In genomic region chr15:75455424-75455981, GRCh38 we compare ENCODE assay signal across 8 cellular contexts. TPM values are rescaled to one million over a fixed set of nuclear protein-coding genes. Genes with fewer than 3 reads are reported as not detected.
DNase-seq lines count a peak whose midpoint lies in the region; ATAC-seq and TF ChIP-seq lines count a peak whose summit lies in the region.

No MANE protein-coding gene starts in this region.

- H3K27ac ChIP-seq in KOPT-K1 (ENCODE audit: low read depth, low read length, poor library complexity, severe bottlenecking): peak overlapping the region; percentile 97

- peaks cover 24 to 25% of the 10 kb centered on the region in 2 donors for H3K4me1 Mint-ChIP-seq in natural killer cell treated with Interleukin-12 subunit alpha and Interleukin-12 subunit beta and Interleukin-15 and Interleukin-18, amount 100 ng/mL, for 72 hours (ENCODE audit: low read depth in 2 of 2)

- DNase-seq in DMS153 (lab: John Stamatoyannopoulos, UW) (peak; percentile 9), SHP77 treated with DMSO at 0.1 percent for 48 hours (lab: John Stamatoyannopoulos, UW) (peak; percentile 61), activated gamma-delta T cell (lab: John Stamatoyannopoulos, UW) (peak; percentile 68), fibroblast of pulmonary artery (ENCODE audit: low read depth) (peak; percentile 74)
- peak; percentile 89 for DNase-seq in natural killer cell treated with Interleukin-12 subunit alpha and Interleukin-12 subunit beta and Interleukin-15 and Interleukin-18, amount 100 ng/mL, for 72 hours (ENCODE audit: low spot score)
- DNase-seq in stimulated activated naive CD4-positive, alpha-beta T cell (lab: John Stamatoyannopoulos, UW): peak; percentile 74 to 88 (median 84)

- H3K36me3 Mint-ChIP-seq in natural killer cell treated with Interleukin-12 subunit alpha and Interleukin-12 subunit beta and Interleukin-15 and Interleukin-18, amount 100 ng/mL, for 72 hours: no peaks in the 10 kb centered on the region

- no peaks in the 10 kb centered on the region for H3K27me3 Mint-ChIP-seq in natural killer cell treated with Interleukin-12 subunit alpha and Interleukin-12 subunit beta and Interleukin-15 and Interleukin-18, amount 100 ng/mL, for 72 hours

- H3K4me3 Mint-ChIP-seq in natural killer cell treated with Interleukin-12 subunit alpha and Interleukin-12 subunit beta and Interleukin-15 and Interleukin-18, amount 100 ng/mL, for 72 hours: peak overlapping the region; percentile 98

- peak overlapping the region; percentile 90 for H3K4me3 ChIP-seq in fibroblast of pulmonary artery (replicated peaks; ENCODE audit: low read depth, low read length)

- no peaks in the 10 kb centered on the region for H3K36me3 ChIP-seq in KOPT-K1 (ENCODE audit: insufficient read depth, low read length)

- no peak for TF ChIP-seq CTCF in fibroblast of pulmonary artery (IDR thresholded peaks at IDR 0.05; ENCODE audit: low read length, missing control alignments)

- H3K9me3 Mint-ChIP-seq in natural killer cell treated with Interleukin-12 subunit alpha and Interleukin-12 subunit beta and Interleukin-15 and Interleukin-18, amount 100 ng/mL, for 72 hours: no peaks in the 10 kb centered on the region

- peak overlapping the region; percentile 70 to 87 for H3K27ac Mint-ChIP-seq in natural killer cell treated with Interleukin-12 subunit alpha and Interleukin-12 subunit beta and Interleukin-15 and Interleukin-18, amount 100 ng/mL, for 72 hours

- no peak for ATAC-seq in natural killer cell treated with Interleukin-12 subunit alpha and Interleukin-12 subunit beta and Interleukin-15 and Interleukin-18, amount 100 ng/mL, for 72 hours
- no peak for ATAC-seq in HG02870 (IDR thresholded peaks at IDR 0.05; ENCODE audit: unreplicated experiment)

- no peaks in the 10 kb centered on the region for H3K9me3 ChIP-seq in KOPT-K1 (ENCODE audit: insufficient read depth, low read length, poor library complexity, severe bottlenecking)

RNA-seq across cellular contexts. Expression of gene SIN3A, which starts 4.0 kb away (rescaled TPM):
- 100 to 1,000 TPM in 1 of 2 donors, 10 to 100 TPM in 1; 93.5 to 103 TPM for total RNA-seq in natural killer cell treated with Interleukin-12 subunit alpha and Interleukin-12 subunit beta and Interleukin-15 and Interleukin-18, amount 100 ng/mL, for 72 hours

Comparison
In these comparisons a context has a peak if more than half of its experiments do, and no peak if none do; other contexts are left out.
1. DNase-seq: peak in every context shown above with its lines; median percentile 89 in natural killer cell treated with Interleukin-12 subunit alpha and Interleukin-12 subunit beta and Interleukin-15 and Interleukin-18, amount 100 ng/mL, for 72 hours; 84 in stimulated activated naive CD4-positive, alpha-beta T cell; 74 in fibroblast of pulmonary artery; 68 in activated gamma-delta T cell; 61 in SHP77 treated with DMSO at 0.1 percent for 48 hours; 9 in DMS153.